ENCODE assay signal across 8 cellular contexts in genomic region chr1:94384485-94385353, GRCh38. TPM values are rescaled to one million over a fixed set of nuclear protein-coding genes. Genes with fewer than 3 reads are reported as not detected.
A peak's percentile ranks its signal among the peaks of the same experiment; 100 is the strongest.
DNase-seq lines count a peak whose midpoint lies in the region; ATAC-seq and TF ChIP-seq lines count a peak whose summit lies in the region.

No MANE protein-coding gene starts in this region.

- CTCF ChIA-PET in HEK293 (lab: Yijun Ruan, JAX) (interaction anchor here (0.7 to 0.8 kb wide), 2 partner anchors 97 to 1810 kb away, joined by 3 read pairs; no protein-coding TSS in a partner anchor), activated B cell treated with CpG ODN at 0.5 μM for 24 hours (lab: Charles Lee) (no interaction called here)

- H3K4me3 Mint-ChIP-seq in CD4-positive, CD25-positive, alpha-beta regulatory T cell: peak overlapping the region in 3 of 4 donors; percentile 53 to 72 (median 64)
- H3K4me3 Mint-ChIP-seq in activated B cell treated with CpG ODN at 0.5 μM for 24 hours: peak overlapping the region; percentile 62

- ATAC-seq in CD4-positive, CD25-positive, alpha-beta regulatory T cell (ENCODE audit: low read depth in 2 of 2): peak; percentile 42 to 46
- ATAC-seq in activated B cell treated with CpG ODN at 0.5 μM for 24 hours (ENCODE audit: low read depth): no peak
- peak; percentile 48 for ATAC-seq in lung (ENCODE audit: insufficient read depth, low FRiP score)

- no peak for TF ChIP-seq CTCF in HEK293 (tag by site-specific recombination; IDR thresholded peaks at IDR 0.05)
- TF ChIP-seq CTCF in activated B cell treated with CpG ODN at 0.5 μM for 24 hours (IDR thresholded peaks at IDR 0.05): no peak
- no peak for TF ChIP-seq CTCF in lung (IDR thresholded peaks at IDR 0.05; ENCODE audit: control extremely low read depth, extremely low read depth)

- H3K27me3 ChIP-seq in CD4-positive, CD25-positive, alpha-beta regulatory T cell (ENCODE audit: control insufficient read depth, insufficient read depth, low read length): peaks cover 17% of the 10 kb centered on the region
- no peaks in the 10 kb centered on the region for H3K27me3 ChIP-seq in lung (ENCODE audit: control insufficient read depth, insufficient read depth)

- POLR2A ChIA-PET in HEK293 (lab: Yijun Ruan, JAX) (interaction anchor here (0.8 kb wide), 1 partner anchor 16 kb away, joined by 3 read pairs; no protein-coding TSS in a partner anchor), activated B cell treated with CpG ODN at 0.5 μM for 24 hours (lab: Charles Lee) (no interaction called here)

- peaks cover 0 to 9% (median 3%) of the 10 kb centered on the region in 7 donors for H3K9me3 Mint-ChIP-seq in CD4-positive, CD25-positive, alpha-beta regulatory T cell
- peaks cover 6% of the 10 kb centered on the region for H3K9me3 Mint-ChIP-seq in activated B cell treated with CpG ODN at 0.5 μM for 24 hours

- 31 to 35% methylated on average over 4 of the region's 4 CpGs for WGBS in lung, 2 donors

- H3K27ac ChIP-seq in CD4-positive, CD25-positive, alpha-beta regulatory T cell (ENCODE audit: insufficient read depth, low read length, poor library complexity, severe bottlenecking): no peak overlapping the region
- H3K27ac ChIP-seq in HEK293 (ENCODE audit: extremely low read depth, low read depth, low read length) (no peak overlapping the region), lung (ENCODE audit: low read depth in 1 of 2, low read length in 1 of 2) (peak overlapping the region in 1 of 2 donors; percentile 84)

- H3K4me3 ChIP-seq in CD4-positive, CD25-positive, alpha-beta regulatory T cell (ENCODE audit: low read depth, low read length): peak overlapping the region; percentile 27
- H3K4me3 ChIP-seq in HEK293 (ENCODE audit: low read depth, low read length) (no peak overlapping the region), lung (no peak overlapping the region)

- peaks cover 6% of the 10 kb centered on the region for H3K4me1 ChIP-seq in CD4-positive, CD25-positive, alpha-beta regulatory T cell (ENCODE audit: control insufficient read depth, insufficient read depth, low read length, poor library complexity, severe bottlenecking)
- H3K4me1 ChIP-seq in HEK293 (ENCODE audit: control insufficient read depth, insufficient read depth, low read length) (no peaks in the 10 kb centered on the region), lung (ENCODE audit: control insufficient read depth in 2 of 2, insufficient read depth in 2 of 2, low read length in 2 of 2) (peaks cover 2% of the 10 kb centered on the region in 2 donors)

- intact Hi-C loops in activated B cell treated with CpG ODN at 0.5 μM for 24 hours (cut with micrococcal nuclease): no loop called here

- peak in 2 of 3 donors; percentile 12 to 20 for DNase-seq in CD4-positive, CD25-positive, alpha-beta regulatory T cell
- DNase-seq in activated B cell treated with CpG ODN at 0.5 μM for 24 hours (no peak), lung (ENCODE audit: low spot score) (peak; percentile 61), middle frontal gyrus (ENCODE audit: extremely low spot score, low spot score) (no peak), COLO829 (ENCODE audit: low spot score) (no peak), medulla oblongata (ENCODE audit: extremely low spot score) (no peak), NCI-H128 (lab: John Stamatoyannopoulos, UW; ENCODE audit: unreplicated experiment) (no peak)

- H3K9me3 ChIP-seq in CD4-positive, CD25-positive, alpha-beta regulatory T cell (ENCODE audit: control insufficient read depth in 2 of 2, low read length in 2 of 2): no peaks in the 10 kb centered on the region
- H3K9me3 ChIP-seq in HEK293 (ENCODE audit: control insufficient read depth, insufficient read depth, low read depth, low read length) (no peaks in the 10 kb centered on the region), lung (ENCODE audit: control insufficient read depth in 2 of 2, insufficient read depth in 1 of 2, low read length in 1 of 2) (no peaks in the 10 kb centered on the region)

- peaks cover 23% of the 10 kb centered on the region for H3K27me3 Mint-ChIP-seq in CD4-positive, CD25-positive, alpha-beta regulatory T cell
- H3K27me3 Mint-ChIP-seq in activated B cell treated with CpG ODN at 0.5 μM for 24 hours: peaks cover 9% of the 10 kb centered on the region

- no peaks in the 10 kb centered on the region for H3K36me3 ChIP-seq in CD4-positive, CD25-positive, alpha-beta regulatory T cell (ENCODE audit: control insufficient read depth, insufficient read depth, low read length)
- no peaks in the 10 kb centered on the region for H3K36me3 ChIP-seq in HEK293 (ENCODE audit: control insufficient read depth in 2 of 2, insufficient read depth in 1 of 2, low read length in 2 of 2)
- no peaks in the 10 kb centered on the region for H3K36me3 ChIP-seq in lung (ENCODE audit: control insufficient read depth in 2 of 2, insufficient read depth in 2 of 2, low read length in 2 of 2)

- H3K36me3 Mint-ChIP-seq in CD4-positive, CD25-positive, alpha-beta regulatory T cell: no peaks in the 10 kb centered on the region
- H3K36me3 Mint-ChIP-seq in activated B cell treated with CpG ODN at 0.5 μM for 24 hours (ENCODE audit: low read depth): no peaks in the 10 kb centered on the region

- peaks cover 0 to 22% (median 12%) of the 10 kb centered on the region in 4 donors for H3K4me1 Mint-ChIP-seq in CD4-positive, CD25-positive, alpha-beta regulatory T cell
- H3K4me1 Mint-ChIP-seq in activated B cell treated with CpG ODN at 0.5 μM for 24 hours: peaks cover 8% of the 10 kb centered on the region

- H3K27ac Mint-ChIP-seq in CD4-positive, CD25-positive, alpha-beta regulatory T cell: peak overlapping the region; percentile 52 to 86 (median 69)
- H3K27ac Mint-ChIP-seq in activated B cell treated with CpG ODN at 0.5 μM for 24 hours: no peak overlapping the region

TF ChIP-seq in HEK293, 187 proteins besides CTCF, POLR2A, EP300 and RAD21:
- TF ChIP-seq SP7 (tag by site-specific recombination; IDR thresholded peaks at IDR 0.05) (no peak), BCL6B (tag by site-specific recombination; IDR thresholded peaks at IDR 0.05) (peak; percentile 35; the same call in 1 of the 2 replicates)

RNA-seq across cellular contexts. Expression of gene ABCD3, which starts 33.5 kb away (rescaled TPM):
- total RNA-seq in CD4-positive, CD25-positive, alpha-beta regulatory T cell: 19.4 TPM
- polyA plus RNA-seq in CD4-positive, CD25-positive, alpha-beta regulatory T cell: 10 to 100 TPM; 15.3 to 21.6 (median 18.9) TPM
- 20.8 and 23.2 TPM in 2 replicates for total RNA-seq in activated B cell treated with CpG ODN at 0.5 μM for 24 hours
- 10 to 100 TPM; 58.6 to 80.7 TPM for total RNA-seq in lung
- 10 to 100 TPM; 28.5 to 29.0 TPM for polyA plus RNA-seq in lung

Comparison
In these comparisons a context has a peak if more than half of its experiments do, and no peak if none do; other contexts are left out.
1. DNase-seq: peak in CD4-positive, CD25-positive, alpha-beta regulatory T cell (2 of 3) and lung (single experiment); none in activated B cell treated with CpG ODN at 0.5 μM for 24 hours (single experiment), middle frontal gyrus (single experiment), COLO829 (single experiment), medulla oblongata (single experiment) and NCI-H128 (single experiment).